In genomic region chr19:55283548-55284393, GRCh38 we compare ENCODE assay signal across 9 cellular contexts. TPM values are rescaled to one million over a fixed set of nuclear protein-coding genes. Genes with fewer than 3 reads are reported as not detected.
DNase-seq lines count a peak whose midpoint lies in the region; ATAC-seq and TF ChIP-seq lines count a peak whose summit lies in the region.
"Had no signal": no experiment of that assay in that cellular context is flagged by ENCODE, and none has a peak within 500 bp of the region (broad histone marks: within the 10 kb centered on the region; RNA-seq: fewer than 3 reads in every experiment).

Gene BRSK1, plus strand, starts transcription at chr19:55283997. Its CDS starts 446 bp downstream, at chr19:55284443.

- peaks cover 24% of the 10 kb centered on the region for H3K4me1 ChIP-seq in OCI-LY3 (ENCODE audit: low read length)
- peaks cover 13% of the 10 kb centered on the region for H3K4me1 ChIP-seq in hepatocyte (ENCODE audit: insufficient read depth)

- TF ChIP-seq CTCF in OCI-LY3 (IDR thresholded peaks at IDR 0.05; ENCODE audit: low read depth, low read length): no peak
- no peak for TF ChIP-seq CTCF in hepatocyte (IDR thresholded peaks at IDR 0.05; ENCODE audit: poor library complexity)

- no peaks in the 10 kb centered on the region for H3K9me3 ChIP-seq in OCI-LY3 (ENCODE audit: insufficient read depth, low read length)
- no peaks in the 10 kb centered on the region for H3K9me3 ChIP-seq in hepatocyte (ENCODE audit: low read depth)

- peak within 1 kb of the TSS; percentile 5 for H3K27ac Mint-ChIP-seq in activated naive CD8-positive, alpha-beta T cell treated with anti-CD3 and anti-CD28 coated beads, Interleukin-2, amount 50 U/mL, for 24 hours

- H3K4me3 Mint-ChIP-seq in activated naive CD8-positive, alpha-beta T cell treated with anti-CD3 and anti-CD28 coated beads, Interleukin-2, amount 50 U/mL, for 24 hours: peak within 1 kb of the TSS; percentile 48

- H4K20me1 ChIP-seq in OCI-LY3 (ENCODE audit: insufficient read depth, low read length) (no peaks in the 10 kb centered on the region), hepatocyte (ENCODE audit: insufficient read depth, poor library complexity, severe bottlenecking) (no peaks in the 10 kb centered on the region)

- H3K27me3 ChIP-seq in OCI-LY3 (ENCODE audit: low read depth, low read length): no peaks in the 10 kb centered on the region
- no peaks in the 10 kb centered on the region for H3K27me3 ChIP-seq in hepatocyte

- H3K4me3 ChIP-seq in OCI-LY3 (ENCODE audit: low read length): peak within 1 kb of the TSS; percentile 75
- peak within 1 kb of the TSS; percentile 55 for H3K4me3 ChIP-seq in hepatocyte

- peaks cover 28% of the 10 kb centered on the region for H3K4me1 Mint-ChIP-seq in activated naive CD8-positive, alpha-beta T cell treated with anti-CD3 and anti-CD28 coated beads, Interleukin-2, amount 50 U/mL, for 24 hours

- H3K36me3 Mint-ChIP-seq in activated naive CD8-positive, alpha-beta T cell treated with anti-CD3 and anti-CD28 coated beads, Interleukin-2, amount 50 U/mL, for 24 hours (ENCODE audit: low read depth): peaks cover 1% of the 10 kb centered on the region

- H3K27ac ChIP-seq in OCI-LY3 (ENCODE audit: low read length) (no peak within 1 kb of the TSS), hepatocyte (peak within 1 kb of the TSS; percentile 81)
- H3K27ac ChIP-seq: 22Rv1 had no signal

- peak within 1 kb of the TSS; percentile 51; the same call in 1 of the 2 replicates for H2AFZ ChIP-seq in OCI-LY3 (ENCODE audit: low read depth, low read length)
- peak within 1 kb of the TSS; percentile 56 for H2AFZ ChIP-seq in hepatocyte

- peaks cover 4% of the 10 kb centered on the region for H3K27me3 Mint-ChIP-seq in activated naive CD8-positive, alpha-beta T cell treated with anti-CD3 and anti-CD28 coated beads, Interleukin-2, amount 50 U/mL, for 24 hours

- peak within 1 kb of the TSS; percentile 47 for H3K9ac ChIP-seq in OCI-LY3 (ENCODE audit: low read length)

- no peak for ATAC-seq in activated naive CD8-positive, alpha-beta T cell treated with anti-CD3 and anti-CD28 coated beads, Interleukin-2, amount 50 U/mL, for 24 hours
- no peak for ATAC-seq in HG03039 (IDR thresholded peaks at IDR 0.05; ENCODE audit: unreplicated experiment)

- H3K36me3 ChIP-seq in OCI-LY3 (replicated peaks; ENCODE audit: low read depth, low read length): no peaks in the 10 kb centered on the region
- H3K36me3 ChIP-seq in hepatocyte (replicated peaks; ENCODE audit: insufficient read depth, low read depth): no peaks in the 10 kb centered on the region

- DNase-seq in DMS 273 (lab: John Stamatoyannopoulos, UW; ENCODE audit: unreplicated experiment) (peak; percentile 88), DMS 273 treated with DMSO at 0.1 percent for 48 hours (lab: John Stamatoyannopoulos, UW) (no peak), hepatocyte (ENCODE audit: low spot score) (peak; percentile 81), AML-193 (lab: John Stamatoyannopoulos, UW) (no peak)
- DNase-seq in activated naive CD8-positive, alpha-beta T cell treated with anti-CD3 and anti-CD28 coated beads, Interleukin-2, amount 50 U/mL, for 24 hours: peak; percentile 52
- peak; percentile 58 for DNase-seq in stimulated activated CD4-positive, alpha-beta T cell treated with anti-CD3 and anti-CD28 coated beads, Interleukin-15, amount 100 ng/mL, for 24 hours

- H3K9me2 ChIP-seq in hepatocyte (replicated peaks; ENCODE audit: insufficient read depth): no peaks in the 10 kb centered on the region

- 31% methylated on average over 6 of the region's 47 CpGs for WGBS in hepatocyte (ENCODE audit: low lambda C conversion rate, missing lambda C conversion rate)

- H3K79me2 ChIP-seq in OCI-LY3 (ENCODE audit: low read length) (peaks cover 10% of the 10 kb centered on the region), hepatocyte (peaks cover 14% of the 10 kb centered on the region)

- H3K4me2 ChIP-seq in OCI-LY3 (ENCODE audit: low read length) (peak within 1 kb of the TSS; percentile 73), hepatocyte (peak within 1 kb of the TSS; percentile 93)

- H3K9me3 Mint-ChIP-seq in activated naive CD8-positive, alpha-beta T cell treated with anti-CD3 and anti-CD28 coated beads, Interleukin-2, amount 50 U/mL, for 24 hours: no peaks in the 10 kb centered on the region

RNA-seq across cellular contexts. Expression of gene BRSK1, which starts in this region (rescaled TPM):
- 3.3 and 13.2 TPM in 2 replicates for total RNA-seq in hepatocyte
- 2.4 and 2.7 TPM in 2 replicates for polyA plus RNA-seq in hepatocyte

Comparison
In these comparisons a context has a peak if more than half of its experiments do, and no peak if none do; other contexts are left out.
1. DNase-seq: peak in DMS 273 (single experiment), activated naive CD8-positive, alpha-beta T cell treated with anti-CD3 and anti-CD28 coated beads, Interleukin-2, amount 50 U/mL, for 24 hours (single experiment), hepatocyte (single experiment) and stimulated activated CD4-positive, alpha-beta T cell treated with anti-CD3 and anti-CD28 coated beads, Interleukin-15, amount 100 ng/mL, for 24 hours (single experiment); none in DMS 273 treated with DMSO at 0.1 percent for 48 hours (single experiment) and AML-193 (0 of 2).